In genomic region chr12:112188130-112188830, GRCh38 we compare ENCODE assay signal across 1 cellular context.
TF ChIP-seq lines count a peak whose summit lies in the region.

No MANE protein-coding gene starts in this region.

TF ChIP-seq in HepG2, 621 proteins besides CTCF, POLR2A, EP300 and RAD21 (continued from another document):
- no peak for TF ChIP-seq ZNF142 (CRISPR knock-in tag; IDR thresholded peaks at IDR 0.05)
- no peak for TF ChIP-seq ZBTB4 (CRISPR knock-in tag; IDR thresholded peaks at IDR 0.05; ENCODE audit: borderline replicate concordance)
- no peak for TF ChIP-seq HDAC2 (CRISPR knock-in tag; IDR thresholded peaks at IDR 0.05)
- no peak for TF ChIP-seq ZNF136 (CRISPR knock-in tag; IDR thresholded peaks at IDR 0.05; ENCODE audit: low read depth)
- TF ChIP-seq NCOA2 (CRISPR knock-in tag; IDR thresholded peaks at IDR 0.05), result no peak
